Comparison of ENCODE assay signal across 8 cellular contexts in the genomic region with DNA sequence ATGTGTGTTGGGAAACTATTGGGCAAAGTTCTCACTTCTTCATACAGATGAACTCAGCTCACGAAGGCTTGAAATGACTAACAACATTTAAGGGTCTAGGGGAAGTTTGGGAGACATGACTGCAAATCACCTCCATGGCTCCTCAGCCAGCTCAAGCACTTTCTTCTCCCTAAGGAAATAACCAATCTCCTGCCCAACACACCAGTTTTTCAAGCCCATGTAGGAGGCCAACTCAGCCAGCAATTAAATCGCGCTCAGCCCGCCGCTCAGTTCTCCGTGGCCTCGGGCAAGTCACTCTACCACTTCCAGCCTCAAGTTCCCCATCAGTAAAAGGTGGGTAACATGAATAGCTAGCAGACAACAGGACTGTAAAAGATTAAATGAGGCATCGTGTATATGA. TPM values are rescaled to one million over a fixed set of nuclear protein-coding genes. Genes with fewer than 3 reads are reported as not detected.
DNase-seq lines count a peak whose midpoint lies in the region; ATAC-seq and TF ChIP-seq lines count a peak whose summit lies in the region.

No MANE protein-coding gene starts in this region.

- H3K27me3 Mint-ChIP-seq in naive thymus-derived CD4-positive, alpha-beta T cell = peaks cover 0 to 5% (median 0%) of the 10 kb centered on the region in 5 donors

- H3K36me3 ChIP-seq in naive thymus-derived CD4-positive, alpha-beta T cell (ENCODE audit: control insufficient read depth in 2 of 3, insufficient read depth in 3 of 3, low read length in 3 of 3) = peaks cover 0 to 12% (median 3%) of the 10 kb centered on the region in 3 experiments

- DNase-seq in NCI-H748 (lab: John Stamatoyannopoulos, UW; ENCODE audit: unreplicated experiment) (peak; percentile 43), NCI-H748 treated with DMSO at 0.1 percent for 48 hours (lab: John Stamatoyannopoulos, UW) (no peak), NOMO-1 treated with dmso at 0.1 percent for 144 hours (lab: John Stamatoyannopoulos, UW; ENCODE audit: unreplicated experiment) (peak; percentile 37), coronary artery (ENCODE audit: low spot score) (no peak), NCI-H2029 treated with DMSO at 0.1 percent for 48 hours (lab: John Stamatoyannopoulos, UW) (no peak), DMS79 treated with DMSO at 0.1 percent for 48 hours (lab: John Stamatoyannopoulos, UW) (no peak), anterior cingulate cortex (lab: John Stamatoyannopoulos, UW) (no peak)
- DNase-seq in naive thymus-derived CD4-positive, alpha-beta T cell = no peak

- peaks cover 0 to 9% (median 0%) of the 10 kb centered on the region in 11 donors for H3K9me3 Mint-ChIP-seq in naive thymus-derived CD4-positive, alpha-beta T cell

- peak overlapping the region; percentile 83 for H3K4me3 ChIP-seq in coronary artery
- H3K4me3 ChIP-seq in naive thymus-derived CD4-positive, alpha-beta T cell (ENCODE audit: low read length) = peak overlapping the region; percentile 91

- H3K4me1 ChIP-seq in naive thymus-derived CD4-positive, alpha-beta T cell (ENCODE audit: control insufficient read depth in 2 of 2, insufficient read depth in 2 of 2, low read length in 2 of 2) = peaks cover 34 to 45% of the 10 kb centered on the region in 2 donors

- H3K4me3 Mint-ChIP-seq in naive thymus-derived CD4-positive, alpha-beta T cell = peak overlapping the region; percentile 92 to 99 (median 96)

- CTCF ChIA-PET in naive thymus-derived CD4-positive, alpha-beta T cell (lab: Charles Lee) = no interaction called here

- H3K27ac ChIP-seq in coronary artery = peak overlapping the region; percentile 94 to 99
- peak overlapping the region; percentile 91 for H3K27ac ChIP-seq in naive thymus-derived CD4-positive, alpha-beta T cell (ENCODE audit: low read depth, low read length)

- POLR2A ChIA-PET in naive thymus-derived CD4-positive, alpha-beta T cell (lab: Charles Lee) = interaction anchor here (0.6 to 3.5 kb wide), 20 partner anchors 7 to 742 kb away, joined by 3 to 19 read pairs (median 4); a partner anchor contains a TSS

- H3K9me3 ChIP-seq in naive thymus-derived CD4-positive, alpha-beta T cell (ENCODE audit: control insufficient read depth in 2 of 3, low read length in 3 of 3) = no peaks in the 10 kb centered on the region

- intact Hi-C loops in naive thymus-derived CD4-positive, alpha-beta T cell (cut with micrococcal nuclease) = loop anchor here (1.0 to 10.0 kb wide), 14 partner anchors 32 to 929 kb away; a partner anchor contains a TSS

- peaks cover 0 to 16% (median 0%) of the 10 kb centered on the region in 5 donors for H3K36me3 Mint-ChIP-seq in naive thymus-derived CD4-positive, alpha-beta T cell

- peak overlapping the region; percentile 93 to 100 (median 98) for H3K27ac Mint-ChIP-seq in naive thymus-derived CD4-positive, alpha-beta T cell

- TF ChIP-seq CTCF in coronary artery (IDR thresholded peaks at IDR 0.05) = no peak

- H3K4me1 Mint-ChIP-seq in naive thymus-derived CD4-positive, alpha-beta T cell = peaks cover 50 to 68% (median 57%) of the 10 kb centered on the region in 7 donors

- ATAC-seq in naive thymus-derived CD4-positive, alpha-beta T cell = no peak

- H3K27me3 ChIP-seq in naive thymus-derived CD4-positive, alpha-beta T cell (ENCODE audit: control insufficient read depth in 2 of 2, insufficient read depth in 2 of 2, low read length in 2 of 2) = no peaks in the 10 kb centered on the region

RNA-seq across cellular contexts. Expression of a gene that starts 0.8 kb away (rescaled TPM):
- 10 to 100 TPM; 62.5 to 86.7 (median 75.2) TPM for total RNA-seq in naive thymus-derived CD4-positive, alpha-beta T cell
- polyA plus RNA-seq in naive thymus-derived CD4-positive, alpha-beta T cell = 100 to 1,000 TPM in 1 of 2 donors, 10 to 100 TPM in 1; 60.7 to 109 TPM

RNA-seq across cellular contexts. Expression of a gene that starts 26.5 kb away (rescaled TPM):
- total RNA-seq in naive thymus-derived CD4-positive, alpha-beta T cell = 1 to 10 TPM; 1.1 to 5.0 (median 1.5) TPM
- under 1 TPM; 0.35 to 0.45 TPM for polyA plus RNA-seq in naive thymus-derived CD4-positive, alpha-beta T cell

RNA-seq across cellular contexts. Expression of a gene that starts 35.3 kb away (rescaled TPM):
- 10 to 100 TPM; 34.3 to 70.6 (median 42.3) TPM for total RNA-seq in naive thymus-derived CD4-positive, alpha-beta T cell
- polyA plus RNA-seq in naive thymus-derived CD4-positive, alpha-beta T cell = 10 to 100 TPM; 38.8 to 74.1 TPM

Comparison
In these comparisons a context has a peak if more than half of its experiments do, and no peak if none do; other contexts are left out.
1. DNase-seq: peak in NCI-H748 (single experiment) and NOMO-1 treated with dmso at 0.1 percent for 144 hours (single experiment); none in NCI-H748 treated with DMSO at 0.1 percent for 48 hours (single experiment), coronary artery (single experiment), naive thymus-derived CD4-positive, alpha-beta T cell (0 of 9), NCI-H2029 treated with DMSO at 0.1 percent for 48 hours (single experiment), DMS79 treated with DMSO at 0.1 percent for 48 hours (single experiment) and anterior cingulate cortex (0 of 58).